21 cellular contexts compared by ENCODE assay signal in the genomic region with DNA sequence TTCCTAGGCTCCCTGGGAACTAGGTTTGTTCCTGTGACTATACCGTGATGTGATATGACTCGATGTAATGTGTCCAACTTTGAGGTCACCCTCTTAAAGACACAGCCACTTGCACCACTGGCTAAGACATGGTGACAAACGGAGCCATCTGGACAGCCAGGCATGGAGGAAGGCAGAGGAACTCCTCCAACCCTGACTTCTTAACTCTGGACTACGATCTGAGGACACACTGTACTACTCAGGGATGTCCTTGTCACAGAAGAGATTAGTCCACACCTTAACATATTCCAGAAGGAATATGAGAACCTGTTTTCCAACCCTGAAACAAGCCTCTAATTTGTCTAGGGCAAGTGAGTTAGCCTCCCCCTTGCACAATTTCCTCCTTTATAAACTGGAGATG. TPM values are rescaled to one million over a fixed set of nuclear protein-coding genes. Genes with fewer than 3 reads are reported as not detected.
DNase-seq lines count a peak whose midpoint lies in the region; ATAC-seq, FAIRE-seq and TF ChIP-seq lines count a peak whose summit lies in the region.
"Had no signal": no experiment of that assay in that cellular context is flagged by ENCODE, and none has a peak within 500 bp of the region (broad histone marks: within the 10 kb centered on the region; RNA-seq: fewer than 3 reads in every experiment).

No MANE protein-coding gene starts in this region.

- H3K4ac ChIP-seq in neuronal stem cell (ENCODE audit: low read length) = no peak overlapping the region

- no CpG with 5 or more reads among the region's 4 CpGs for WGBS in neuronal stem cell (ENCODE audit: extremely low coverage in 2 of 2, insufficient read length in 2 of 2, insufficient replicate concordance in 1 of 2), 2 donors

- no peak overlapping the region for H4K8ac ChIP-seq in neuronal stem cell (ENCODE audit: low read depth, low read length)

- peaks cover 77% of the 10 kb centered on the region for H3K4me1 Mint-ChIP-seq in chondrocyte (ENCODE audit: low read depth)

- H3K36me3 Mint-ChIP-seq in chondrocyte (ENCODE audit: low read depth) = no peaks in the 10 kb centered on the region
- H3K36me3 Mint-ChIP-seq: CD4-positive, alpha-beta memory T cell had no signal

- no peak overlapping the region for H3K23ac ChIP-seq in neuronal stem cell (ENCODE audit: low read depth, low read length, poor library complexity)

- no peak overlapping the region for H3K4me3 ChIP-seq in neuronal stem cell (ENCODE audit: low read length in 2 of 2)
- H3K4me3 ChIP-seq: BLaER1 had no signal

- H2BK5ac ChIP-seq in neuronal stem cell (ENCODE audit: low read length) = no peak overlapping the region

- H3K4me3 Mint-ChIP-seq in chondrocyte (ENCODE audit: unreplicated experiment) = no peak overlapping the region
- H3K4me3 Mint-ChIP-seq: CD4-positive, alpha-beta memory T cell had no signal

- H3K4me2 ChIP-seq in neuronal stem cell (ENCODE audit: insufficient read depth, low read length, poor library complexity, severe bottlenecking) = no peak overlapping the region
- H3K4me2 ChIP-seq: BLaER1 had no signal

- H3K4me1 ChIP-seq in neuronal stem cell (ENCODE audit: control insufficient read depth in 2 of 2, insufficient read depth in 1 of 2, low read depth in 1 of 2, low read length in 2 of 2) = peaks cover 20 to 37% of the 10 kb centered on the region in 2 donors
- H3K4me1 ChIP-seq: BLaER1 had no signal

- no peak overlapping the region for H2AFZ ChIP-seq in neuronal stem cell (ENCODE audit: low read length)

- H4K91ac ChIP-seq in neuronal stem cell (ENCODE audit: low read depth, low read length, poor library complexity) = no peak overlapping the region

- peak; percentile 20 for FAIRE-seq in urothelium cell line (lab: Jason Lieb, UNC)
- FAIRE-seq: GM18507 had no signal

- peak overlapping the region; percentile 64 for H3K27ac Mint-ChIP-seq in chondrocyte (ENCODE audit: unreplicated experiment)

- H3K9ac ChIP-seq in neuronal stem cell (ENCODE audit: low read depth, low read length, poor library complexity) = no peak overlapping the region
- H3K9ac ChIP-seq: BLaER1 had no signal

- no peaks in the 10 kb centered on the region for H3K27me3 Mint-ChIP-seq in chondrocyte (ENCODE audit: low read depth)
- H3K27me3 Mint-ChIP-seq: CD4-positive, alpha-beta memory T cell had no signal

- no peaks in the 10 kb centered on the region for H3K9me3 ChIP-seq in neuronal stem cell (replicated peaks in 1 of 2; ENCODE audit: control insufficient read depth in 2 of 2, insufficient read depth in 1 of 2, low read depth in 1 of 2, low read length in 2 of 2)
- H3K9me3 ChIP-seq: BLaER1 had no signal

- TF ChIP-seq CTCF in chondrocyte (IDR thresholded peaks at IDR 0.05) = no peak

- no peak for DNase-seq in Right ventricle myocardium inferior (ENCODE audit: missing footprints)
- no peak for DNase-seq in left cardiac atrium
- DNase-seq in chondrocyte (ENCODE audit: low spot score) = no peak
- no peak for DNase-seq in neuronal stem cell (ENCODE audit: low spot score)
- DNase-seq in urothelium cell line (ENCODE audit: low spot score) = no peak
- DNase-seq in left ventricle myocardium superior = no peak
- DNase-seq in NCI-H1694 treated with DMSO at 0.1 percent for 48 hours (lab: John Stamatoyannopoulos, UW) = no peak
- no peak for DNase-seq in NCI-H1436 treated with DMSO at 0.1 percent for 48 hours (lab: John Stamatoyannopoulos, UW)
- DNase-seq: ACHN; CD4-positive, alpha-beta memory T cell; GDM1; Karpas-422; MV-4-11; NCI-H1105 treated with DMSO at 0.1 percent for 48 hours; NCI-H187; NCI-H2227 treated with DMSO at 0.1 percent for 48 hours; NCI-H510A treated with DMSO at 0.1 percent for 48 hours; NCI-H748 treated with DMSO at 0.1 percent for 48 hours had no signal

- H3K18ac ChIP-seq in neuronal stem cell (ENCODE audit: low read length) = peak overlapping the region; percentile 62

- intact Hi-C loops in Right ventricle myocardium inferior (cut with DNase I) = no loop called here
- intact Hi-C loops in left cardiac atrium (cut with DNase I) = no loop called here
- intact Hi-C loops in left ventricle myocardium superior (cut with micrococcal nuclease) = no loop called here

- H3K9me3 Mint-ChIP-seq in chondrocyte (ENCODE audit: low read depth) = no peaks in the 10 kb centered on the region
- H3K9me3 Mint-ChIP-seq: CD4-positive, alpha-beta memory T cell had no signal

- no peaks in the 10 kb centered on the region for H3K27me3 ChIP-seq in neuronal stem cell (ENCODE audit: control insufficient read depth in 3 of 3, insufficient read depth in 3 of 3, low read depth in 1 of 3, low read length in 3 of 3)
- H3K27me3 ChIP-seq: BLaER1 had no signal

- H2BK15ac ChIP-seq in neuronal stem cell (ENCODE audit: low read length) = peak overlapping the region; percentile 14

- H3K14ac ChIP-seq in neuronal stem cell (ENCODE audit: low read length) = no peak overlapping the region

- H2AK5ac ChIP-seq in neuronal stem cell (ENCODE audit: low read depth, low read length) = peak overlapping the region; percentile 64

- no peaks in the 10 kb centered on the region for H3K79me1 ChIP-seq in neuronal stem cell (ENCODE audit: low read depth, low read length)

- no peaks in the 10 kb centered on the region for H3K36me3 ChIP-seq in neuronal stem cell (replicated peaks in 1 of 2; ENCODE audit: control insufficient read depth in 2 of 2, insufficient read depth in 2 of 2, low read length in 2 of 2)
- H3K36me3 ChIP-seq: BLaER1 had no signal

- ATAC-seq in Right ventricle myocardium inferior (peak; percentile 37), left cardiac atrium (no peak), left ventricle myocardium superior (no peak)

- no peak overlapping the region for H2BK120ac ChIP-seq in neuronal stem cell (ENCODE audit: low read depth, low read length)

- H2BK12ac ChIP-seq in neuronal stem cell (ENCODE audit: low read length) = no peak overlapping the region

- no peak overlapping the region for H3K27ac ChIP-seq in neuronal stem cell (replicated peaks; ENCODE audit: low read length)
- H3K27ac ChIP-seq: 22Rv1, BLaER1 had no signal

RNA-seq across cellular contexts. Expression of a gene that starts 47.5 kb away (rescaled TPM):
- total RNA-seq in Right ventricle myocardium inferior (2.1 TPM), left cardiac atrium (1 to 10 TPM; 1.3 to 2.0 TPM), chondrocyte (52.2 to 57.7 TPM (median 55.5 TPM) in 3 replicates), left ventricle myocardium superior (3.7 TPM)
- 21.5 TPM for polyA plus RNA-seq in neuronal stem cell (2013, experiment 1 of 2)
- 22.8 TPM for polyA plus RNA-seq in neuronal stem cell (2013, experiment 2 of 2)

Comparison
In these comparisons a context has a peak if more than half of its experiments do, and no peak if none do; other contexts are left out.
1. RNA of a gene that starts 47.5 kb away (total RNA-seq): 52.2 to 57.7 TPM in chondrocyte; 3.7 TPM in left ventricle myocardium superior (single experiment), 2.1 TPM in Right ventricle myocardium inferior (single experiment) and 1.3 to 2.0 TPM in left cardiac atrium; every median in the first group is over 10 times any median in the second.